In the genomic region with DNA sequence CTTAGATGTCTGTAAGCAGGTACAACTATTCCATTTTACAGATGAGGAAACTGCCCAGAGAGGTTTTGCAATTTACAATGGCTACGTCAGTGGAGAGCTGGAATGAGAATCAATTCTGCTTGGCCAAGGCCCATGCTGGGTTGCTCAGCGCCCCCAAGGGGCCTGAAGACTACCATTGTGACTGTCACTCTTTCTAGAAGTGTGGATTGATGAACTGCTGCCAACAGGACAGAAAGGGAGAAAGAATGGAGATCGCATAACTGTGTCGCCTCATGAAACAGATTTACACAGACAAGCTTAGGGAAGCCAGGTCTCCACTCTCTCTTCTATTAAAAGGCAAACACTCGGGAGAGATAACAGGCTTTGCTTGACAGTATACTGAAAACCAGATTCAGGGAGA, we compare ENCODE assay signal across 2 cellular contexts.
TF ChIP-seq lines count a peak whose summit lies in the region.

No MANE protein-coding gene starts in this region.

TF ChIP-seq in SK-N-SH, 30 proteins besides CTCF, POLR2A, EP300 and RAD21 (continued from another document):
- TF ChIP-seq, protein P1, sequence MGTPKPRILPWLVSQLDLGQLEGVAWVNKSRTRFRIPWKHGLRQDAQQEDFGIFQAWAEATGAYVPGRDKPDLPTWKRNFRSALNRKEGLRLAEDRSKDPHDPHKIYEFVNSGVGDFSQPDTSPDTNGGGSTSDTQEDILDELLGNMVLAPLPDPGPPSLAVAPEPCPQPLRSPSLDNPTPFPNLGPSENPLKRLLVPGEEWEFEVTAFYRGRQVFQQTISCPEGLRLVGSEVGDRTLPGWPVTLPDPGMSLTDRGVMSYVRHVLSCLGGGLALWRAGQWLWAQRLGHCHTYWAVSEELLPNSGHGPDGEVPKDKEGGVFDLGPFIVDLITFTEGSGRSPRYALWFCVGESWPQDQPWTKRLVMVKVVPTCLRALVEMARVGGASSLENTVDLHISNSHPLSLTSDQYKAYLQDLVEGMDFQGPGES (IDR thresholded peaks at IDR 0.05; ENCODE audit: low read depth, low read length), result no peak
- TF ChIP-seq TCF12 (IDR thresholded peaks at IDR 0.05), result no peak
- no peak for TF ChIP-seq TAF1 (IDR thresholded peaks at IDR 0.05; ENCODE audit: borderline replicate concordance, low read depth, low read length)

TF ChIP-seq in SK-N-SH treated with all-trans-retinoic acid at 6 μM for 48 hours, 23 proteins besides CTCF, POLR2A, EP300 and RAD21 (continued from another document):
- TF ChIP-seq, protein P2, sequence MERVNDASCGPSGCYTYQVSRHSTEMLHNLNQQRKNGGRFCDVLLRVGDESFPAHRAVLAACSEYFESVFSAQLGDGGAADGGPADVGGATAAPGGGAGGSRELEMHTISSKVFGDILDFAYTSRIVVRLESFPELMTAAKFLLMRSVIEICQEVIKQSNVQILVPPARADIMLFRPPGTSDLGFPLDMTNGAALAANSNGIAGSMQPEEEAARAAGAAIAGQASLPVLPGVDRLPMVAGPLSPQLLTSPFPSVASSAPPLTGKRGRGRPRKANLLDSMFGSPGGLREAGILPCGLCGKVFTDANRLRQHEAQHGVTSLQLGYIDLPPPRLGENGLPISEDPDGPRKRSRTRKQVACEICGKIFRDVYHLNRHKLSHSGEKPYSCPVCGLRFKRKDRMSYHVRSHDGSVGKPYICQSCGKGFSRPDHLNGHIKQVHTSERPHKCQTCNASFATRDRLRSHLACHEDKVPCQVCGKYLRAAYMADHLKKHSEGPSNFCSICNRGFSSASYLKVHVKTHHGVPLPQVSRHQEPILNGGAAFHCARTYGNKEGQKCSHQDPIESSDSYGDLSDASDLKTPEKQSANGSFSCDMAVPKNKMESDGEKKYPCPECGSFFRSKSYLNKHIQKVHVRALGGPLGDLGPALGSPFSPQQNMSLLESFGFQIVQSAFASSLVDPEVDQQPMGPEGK (CRISPR knock-in tag; IDR thresholded peaks at IDR 0.05; ENCODE audit: borderline replicate concordance), result no peak
- TF ChIP-seq BACH2 (CRISPR knock-in tag; IDR thresholded peaks at IDR 0.05; ENCODE audit: borderline replicate concordance) (no peak), ZFP30 (CRISPR knock-in tag; IDR thresholded peaks at IDR 0.05) (no peak), TCF4 (CRISPR knock-in tag; IDR thresholded peaks at IDR 0.05; ENCODE audit: borderline replicate concordance) (no peak), ZNF8 (CRISPR knock-in tag; IDR thresholded peaks at IDR 0.05) (no peak), TOX (CRISPR knock-in tag; IDR thresholded peaks at IDR 0.05; ENCODE audit: borderline replicate concordance) (no peak), SNAI2 (CRISPR knock-in tag; IDR thresholded peaks at IDR 0.05) (no peak), ZNF70 (CRISPR knock-in tag; IDR thresholded peaks at IDR 0.05) (no peak), ZNF565 (CRISPR knock-in tag; conservative IDR thresholded peaks at IDR 0.05; ENCODE audit: low read depth) (no peak), OSR1 (CRISPR knock-in tag; IDR thresholded peaks at IDR 0.05) (no peak), ISL1 (CRISPR knock-in tag; IDR thresholded peaks at IDR 0.05) (no peak), GLIS3 (CRISPR knock-in tag; IDR thresholded peaks at IDR 0.05) (no peak), ZFP3 (CRISPR knock-in tag; IDR thresholded peaks at IDR 0.05) (no peak)
- TF ChIP-seq, protein P3, sequence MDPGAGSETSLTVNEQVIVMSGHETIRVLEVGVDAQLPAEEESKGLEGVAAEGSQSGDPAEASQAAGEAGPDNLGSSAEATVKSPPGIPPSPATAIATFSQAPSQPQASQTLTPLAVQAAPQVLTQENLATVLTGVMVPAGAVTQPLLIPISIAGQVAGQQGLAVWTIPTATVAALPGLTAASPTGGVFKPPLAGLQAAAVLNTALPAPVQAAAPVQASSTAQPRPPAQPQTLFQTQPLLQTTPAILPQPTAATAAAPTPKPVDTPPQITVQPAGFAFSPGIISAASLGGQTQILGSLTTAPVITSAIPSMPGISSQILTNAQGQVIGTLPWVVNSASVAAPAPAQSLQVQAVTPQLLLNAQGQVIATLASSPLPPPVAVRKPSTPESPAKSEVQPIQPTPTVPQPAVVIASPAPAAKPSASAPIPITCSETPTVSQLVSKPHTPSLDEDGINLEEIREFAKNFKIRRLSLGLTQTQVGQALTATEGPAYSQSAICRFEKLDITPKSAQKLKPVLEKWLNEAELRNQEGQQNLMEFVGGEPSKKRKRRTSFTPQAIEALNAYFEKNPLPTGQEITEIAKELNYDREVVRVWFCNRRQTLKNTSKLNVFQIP (CRISPR knock-in tag; IDR thresholded peaks at IDR 0.05; ENCODE audit: borderline replicate concordance, low read depth), result no peak
